Comparison of ENCODE assay signal across 23 cellular contexts in genomic region chr2:239605409-239605808, GRCh38.
DNase-seq lines count a peak whose midpoint lies in the region; ATAC-seq, FAIRE-seq and TF ChIP-seq lines count a peak whose summit lies in the region.
"Had no signal": no experiment of that assay in that cellular context is flagged by ENCODE, and none has a peak within 500 bp of the region (broad histone marks: within the 10 kb centered on the region; RNA-seq: fewer than 3 reads in every experiment).

No MANE protein-coding gene starts in this region.

- TF ChIP-seq RAD21 in HepG2 (CRISPR knock-in tag; IDR thresholded peaks at IDR 0.05): no peak

- no peak overlapping the region for H3K9ac ChIP-seq in HepG2 (ENCODE audit: insufficient read depth, low read depth, low read length)
- H3K9ac ChIP-seq in BLaER1 treated with 17β-estradiol and CSF1 and Interleukin-3, amounts not matched to agents 10 nM and 100 nM: peak overlapping the region in 10 of 11 experiments; percentile 8 to 72 (median 56); a peak in 16 of 22 replicates
- H3K9ac ChIP-seq: GM23248 had no signal

- H3K4me1 ChIP-seq in HepG2 (ENCODE audit: insufficient read depth, low read length) (no peaks in the 10 kb centered on the region), right lobe of liver (no peaks in the 10 kb centered on the region)
- H3K4me1 ChIP-seq in BLaER1 treated with 17β-estradiol and CSF1 and Interleukin-3, amounts not matched to agents 10 nM and 100 nM: peaks cover 87 to 100% (median 96%) of the 10 kb centered on the region in 10 experiments
- H3K4me1 ChIP-seq: BE2C had no signal

- DNase-seq in HepG2 (ENCODE audit: low spot score): no peak
- DNase-seq in right lobe of liver: no peak
- DNase-seq in HL-60 (ENCODE audit: low read depth in 1 of 2, low spot score in 1 of 2): no peak
- no peak for DNase-seq in midbrain (lab: John Stamatoyannopoulos, UW)
- DNase-seq in CD4-positive, alpha-beta T cell: no peak
- DNase-seq: ACHN; BE2C; Calu3; CD4-positive, alpha-beta memory T cell; COR-L47; DMS53; DMS79 treated with DMSO at 0.1 percent for 48 hours; GM23248; H7; HCEC 1CT had no signal

- TF ChIP-seq CTCF in HepG2 (CRISPR knock-in tag; IDR thresholded peaks at IDR 0.05) (no peak), right lobe of liver (IDR thresholded peaks at IDR 0.05) (no peak), HL-60 (IDR thresholded peaks at IDR 0.05; ENCODE audit: insufficient read depth, low read length) (no peak)
- no peak for TF ChIP-seq CTCF in CD4-positive, alpha-beta T cell (IDR thresholded peaks at IDR 0.05)

- no peaks in the 10 kb centered on the region for H3K9me3 Mint-ChIP-seq in CD4-positive, alpha-beta T cell

- CTCF ChIA-PET in HepG2 (lab: Yijun Ruan, JAX; ENCODE audit: low intra/inter-chr PET ratio, low total read pairs): no interaction called here
- CTCF ChIA-PET in CD4-positive, alpha-beta T cell (lab: Charles Lee): no interaction called here

- intact Hi-C loops in HepG2 (cut with micrococcal nuclease; ENCODE audit: unreplicated experiment) (no loop called here), right lobe of liver (cut with DNase I) (no loop called here)
- intact Hi-C loops in CD4-positive, alpha-beta T cell (cut with DNase I, micrococcal nuclease): no loop called here

- H3K36me3 Mint-ChIP-seq in CD4-positive, alpha-beta T cell (ENCODE audit: low read depth): no peaks in the 10 kb centered on the region
- H3K36me3 Mint-ChIP-seq: CD4-positive, alpha-beta memory T cell had no signal

- H3K9me3 ChIP-seq in HepG2 (ENCODE audit: low read length) (no peaks in the 10 kb centered on the region), right lobe of liver (no peaks in the 10 kb centered on the region)
- H3K9me3 ChIP-seq in BLaER1 treated with 17β-estradiol and CSF1 and Interleukin-3, amounts not matched to agents 10 nM and 100 nM (replicated peaks in 1 of 11): peaks cover 8 to 28% (median 16%) of the 10 kb centered on the region in 11 experiments; a peak in 20 of 22 replicates
- H3K9me3 ChIP-seq in CD4-positive, alpha-beta T cell (ENCODE audit: control insufficient read depth, low read length): no peaks in the 10 kb centered on the region
- H3K9me3 ChIP-seq: BE2C had no signal

- POLR2A ChIA-PET in HepG2 (lab: Yijun Ruan, JAX): no interaction called here
- POLR2A ChIA-PET in CD4-positive, alpha-beta T cell (lab: Charles Lee): no interaction called here

- H3K27ac ChIP-seq in HepG2 (ENCODE audit: extremely low read length, insufficient read depth, low read length) (no peak overlapping the region), right lobe of liver (no peak overlapping the region), HL-60 (replicated peaks) (peak overlapping the region; percentile 67)
- peak overlapping the region; percentile 38 to 94 (median 81); a peak in 21 of 22 replicates for H3K27ac ChIP-seq in BLaER1 treated with 17β-estradiol and CSF1 and Interleukin-3, amounts not matched to agents 10 nM and 100 nM
- H3K27ac ChIP-seq in CD4-positive, alpha-beta T cell (ENCODE audit: low read depth, low read length): no peak overlapping the region
- H3K27ac ChIP-seq: 22Rv1, C4-2B, GM23248 had no signal

- TF ChIP-seq POLR2A in HepG2 (IDR thresholded peaks at IDR 0.05; ENCODE audit: insufficient read depth in 1 of 2, low read depth in 2 of 2, low read length in 2 of 2) (no peak), right lobe of liver (IDR thresholded peaks at IDR 0.05) (no peak)

- BruUV-seq in HepG2 (replicated peaks; lab: Mats Ljungman, UMichigan): no TSS peak

- no peak overlapping the region for H2AFZ ChIP-seq in HepG2 (ENCODE audit: low read length)
- H2AFZ ChIP-seq: GM23248 had no signal

- no peak for TF ChIP-seq EP300 in HepG2 (IDR thresholded peaks at IDR 0.05; ENCODE audit: low read depth in 2 of 2, low read length in 2 of 2)
- no peak for TF ChIP-seq EP300 in HepG2 (CRISPR knock-in tag; IDR thresholded peaks at IDR 0.05; ENCODE audit: borderline replicate concordance)

- H3K79me2 ChIP-seq in HepG2 (ENCODE audit: insufficient read depth, low read length): no peaks in the 10 kb centered on the region

- H3K27me3 ChIP-seq in HepG2 (ENCODE audit: control insufficient read depth in 1 of 2, insufficient read depth in 2 of 2, low read length in 2 of 2) (peaks cover 7 to 62% of the 10 kb centered on the region in 2 experiments; a peak in 3 of 5 replicates), right lobe of liver (no peaks in the 10 kb centered on the region), HL-60 (ENCODE audit: insufficient read depth, poor library complexity, severe bottlenecking) (no peaks in the 10 kb centered on the region)
- no peaks in the 10 kb centered on the region for H3K27me3 ChIP-seq in BLaER1 treated with 17β-estradiol and CSF1 and Interleukin-3, amounts not matched to agents 10 nM and 100 nM
- peaks cover 4% of the 10 kb centered on the region for H3K27me3 ChIP-seq in CD4-positive, alpha-beta T cell (ENCODE audit: control insufficient read depth, insufficient read depth, low read length)
- H3K27me3 ChIP-seq: BE2C had no signal

- H3K36me3 ChIP-seq in HepG2 (replicated peaks in 1 of 2; ENCODE audit: control insufficient read depth in 1 of 2, insufficient read depth in 2 of 2, low read length in 2 of 2) (no peaks in the 10 kb centered on the region), right lobe of liver (no peaks in the 10 kb centered on the region)
- H3K36me3 ChIP-seq in BLaER1 treated with 17β-estradiol and CSF1 and Interleukin-3, amounts not matched to agents 10 nM and 100 nM: peaks cover 0 to 4% (median 0%) of the 10 kb centered on the region in 11 experiments; a peak in 1 of 22 replicates
- H3K36me3 ChIP-seq: BE2C had no signal

- H3K27ac Mint-ChIP-seq in CD4-positive, alpha-beta T cell: no peak overlapping the region
- H3K27ac Mint-ChIP-seq: CD4-positive, alpha-beta memory T cell had no signal

- FAIRE-seq in HepG2 (lab: Jason Lieb, UNC): peak; percentile 8
- FAIRE-seq: A204.1, G401.6, GM12892, H1 had no signal

- no peak overlapping the region for H3K4me2 ChIP-seq in HepG2 (ENCODE audit: low read depth, low read length)
- H3K4me2 ChIP-seq in BLaER1 treated with 17β-estradiol and CSF1 and Interleukin-3, amounts not matched to agents 10 nM and 100 nM: peak overlapping the region; percentile 56 to 94 (median 86)

- no peaks in the 10 kb centered on the region for H4K20me1 ChIP-seq in HepG2 (ENCODE audit: insufficient read depth, low read length)
- no peaks in the 10 kb centered on the region for H4K20me1 ChIP-seq in BLaER1 treated with 17β-estradiol and CSF1 and Interleukin-3, amounts not matched to agents 10 nM and 100 nM

- ATAC-seq in HepG2 (no peak), right lobe of liver (no peak), HG03196 (IDR thresholded peaks at IDR 0.05; ENCODE audit: unreplicated experiment) (no peak)
- no peak for ATAC-seq in CD4-positive, alpha-beta T cell (ENCODE audit: poor library complexity)

- in situ Hi-C loops in HepG2 (cut with HindIII; ENCODE audit: extremely low pct_ligation_motif_present, low pct_unique_long_range_greater_than_20kb): no loop called here

- peaks cover 17% of the 10 kb centered on the region for H3K4me1 Mint-ChIP-seq in CD4-positive, alpha-beta T cell (ENCODE audit: low read depth)

- H3K27me3 Mint-ChIP-seq in CD4-positive, alpha-beta T cell: peaks cover 4% of the 10 kb centered on the region
- H3K27me3 Mint-ChIP-seq: CD4-positive, alpha-beta memory T cell had no signal

- WGBS in HepG2 (ENCODE audit: low lambda C conversion rate): 32% methylated on average over 6 of the region's 6 CpGs
- 67% methylated on average over 6 of the region's 6 CpGs for WGBS in right lobe of liver (ENCODE audit: insufficient coverage, low coverage, low lambda C conversion rate, missing lambda C conversion rate)

- H3K4me3 Mint-ChIP-seq in CD4-positive, alpha-beta T cell: no peak overlapping the region
- H3K4me3 Mint-ChIP-seq: CD4-positive, alpha-beta memory T cell had no signal

- no peak overlapping the region for H3K4me3 ChIP-seq in HepG2 (replicated peaks in 1 of 3; ENCODE audit: insufficient read depth in 1 of 3, low read depth in 2 of 3, low read length in 3 of 3)
- H3K4me3 ChIP-seq in right lobe of liver: no peak overlapping the region
- H3K4me3 ChIP-seq in BLaER1 treated with 17β-estradiol and CSF1 and Interleukin-3, amounts not matched to agents 10 nM and 100 nM: peak overlapping the region in 4 of 10 experiments; percentile 5 to 11 (median 8); a peak in 1 of 20 replicates
- H3K4me3 ChIP-seq in HL-60 (replicated peaks; ENCODE audit: insufficient read depth, low read length): no peak overlapping the region
- H3K4me3 ChIP-seq: GM23248 had no signal

TF ChIP-seq in HepG2, 621 proteins besides CTCF, POLR2A, EP300 and RAD21:
- TF ChIP-seq CHD2 (IDR thresholded peaks at IDR 0.05; ENCODE audit: low read depth, low read length): no peak
- no peak for TF ChIP-seq ZNF496 (CRISPR knock-in tag; IDR thresholded peaks at IDR 0.05; ENCODE audit: insufficient replicate concordance)
- TF ChIP-seq PLSCR1 (CRISPR knock-in tag; IDR thresholded peaks at IDR 0.05; ENCODE audit: borderline replicate concordance): no peak
- TF ChIP-seq MAFF (IDR thresholded peaks at IDR 0.05; ENCODE audit: low read depth, low read length): peak; percentile 64; the same call in 1 of the 2 replicates
- peak; percentile 54 to 70 for TF ChIP-seq MAFK (conservative IDR thresholded peaks at IDR 0.05 in 1 of 2, IDR thresholded peaks at IDR 0.05 in 1 of 2; ENCODE audit: low read length in 2 of 2)

Comparison
In these comparisons a context has a peak if more than half of its experiments do, and no peak if none do; other contexts are left out.
1. H3K27ac ChIP-seq: peak in BLaER1 treated with 17β-estradiol and CSF1 and Interleukin-3, amounts not matched to agents 10 nM and 100 nM (11 of 11) and HL-60 (single experiment); none in HepG2 (single experiment), right lobe of liver (0 of 3) and CD4-positive, alpha-beta T cell (single experiment).